ENCODE assay signal across 9 cellular contexts in genomic region chr15:50358805-50359204, GRCh38. TPM values are rescaled to one million over a fixed set of nuclear protein-coding genes. Genes with fewer than 3 reads are reported as not detected.
DNase-seq lines count a peak whose midpoint lies in the region; ATAC-seq, FAIRE-seq and TF ChIP-seq lines count a peak whose summit lies in the region.
"Had no signal": no experiment of that assay in that cellular context is flagged by ENCODE, and none has a peak within 500 bp of the region (broad histone marks: within the 10 kb centered on the region; RNA-seq: fewer than 3 reads in every experiment).

No MANE protein-coding gene starts in this region.

- H4K20me1 ChIP-seq in keratinocyte (ENCODE audit: control insufficient read depth, extremely low read depth, insufficient read depth, low read length) = no peaks in the 10 kb centered on the region

- H3K27me3 ChIP-seq in keratinocyte (ENCODE audit: control insufficient read depth, extremely low read depth, insufficient read depth, low read length) = no peaks in the 10 kb centered on the region

- H3K9me3 Mint-ChIP-seq in activated CD4-positive, alpha-beta T cell treated with anti-CD3 and anti-CD28 coated beads, Interleukin-2, amount 10 ng/mL, durations not matched to agents 7 days and 5 days = no peaks in the 10 kb centered on the region

- CTCF ChIA-PET in activated CD4-positive, alpha-beta T cell treated with anti-CD3 and anti-CD28 coated beads, Interleukin-2, amount 10 ng/mL, durations not matched to agents 7 days and 5 days (lab: Charles Lee) = no interaction called here

- H3K36me3 ChIP-seq in keratinocyte (ENCODE audit: control insufficient read depth in 2 of 2, extremely low read depth in 1 of 2, insufficient read depth in 2 of 2, low read length in 2 of 2) = peaks cover 6 to 32% of the 10 kb centered on the region in 2 experiments

- H3K27ac ChIP-seq in keratinocyte (ENCODE audit: control insufficient read depth, insufficient read depth, low read length) = no peak overlapping the region

- no peak for FAIRE-seq in keratinocyte (lab: Jason Lieb, UNC)

- DNase-seq in NCI-H2171 treated with DMSO at 0.1 percent for 48 hours (lab: John Stamatoyannopoulos, UW) (peak; percentile 15), NCI-H2171 (lab: John Stamatoyannopoulos, UW) (no peak), HuH-7.5 (ENCODE audit: low spot score) (peak; percentile 52), keratinocyte (ENCODE audit: low read depth, low spot score) (no peak), hippocampal formation (lab: John Stamatoyannopoulos, UW) (no peak)
- peak; percentile 24 for DNase-seq in activated CD4-positive, alpha-beta T cell treated with anti-CD3 and anti-CD28 coated beads, Interleukin-2, amount 10 ng/mL, durations not matched to agents 7 days and 5 days

- ATAC-seq in GM18511 (IDR thresholded peaks at IDR 0.05; ENCODE audit: unreplicated experiment) = no peak
- no peak for ATAC-seq in HG03432 (IDR thresholded peaks at IDR 0.05; ENCODE audit: unreplicated experiment)

- H3K4me3 Mint-ChIP-seq in activated CD4-positive, alpha-beta T cell treated with anti-CD3 and anti-CD28 coated beads, Interleukin-2, amount 10 ng/mL, durations not matched to agents 7 days and 5 days = no peak overlapping the region
- H3K4me3 Mint-ChIP-seq: CD4-positive, alpha-beta memory T cell had no signal

- H3K27ac Mint-ChIP-seq in activated CD4-positive, alpha-beta T cell treated with anti-CD3 and anti-CD28 coated beads, Interleukin-2, amount 10 ng/mL, durations not matched to agents 7 days and 5 days = no peak overlapping the region

- H3K9me1 ChIP-seq in keratinocyte (ENCODE audit: control insufficient read depth, extremely low read depth, insufficient read depth, low read length) = no peaks in the 10 kb centered on the region

- dilution Hi-C loops in keratinocyte (cut with MboI; ENCODE audit: extremely low pct_ligation_motif_present, low sequenced_read_pairs) = no loop called here

- H3K9me3 ChIP-seq in keratinocyte (ENCODE audit: control insufficient read depth, low read depth, low read length) = no peaks in the 10 kb centered on the region

- H2AFZ ChIP-seq in keratinocyte (ENCODE audit: control insufficient read depth, low read length) = no peak overlapping the region

- H3K79me2 ChIP-seq in keratinocyte (ENCODE audit: control insufficient read depth, insufficient read depth, low read length) = peaks cover 50% of the 10 kb centered on the region

- POLR2A ChIA-PET in activated CD4-positive, alpha-beta T cell treated with anti-CD3 and anti-CD28 coated beads, Interleukin-2, amount 10 ng/mL, durations not matched to agents 7 days and 5 days (lab: Charles Lee) = no interaction called here

- H3K9ac ChIP-seq in keratinocyte (ENCODE audit: control insufficient read depth, extremely low read depth, insufficient read depth, low read length) = no peak overlapping the region

- peak; percentile 33 to 42 (median 35) for TF ChIP-seq CTCF in keratinocyte (optimal IDR thresholded peaks at IDR 0.05 in 1 of 3, IDR thresholded peaks at IDR 0.05 in 1 of 3, conservative IDR thresholded peaks at IDR 0.05 in 1 of 3; ENCODE audit: extremely low read depth in 1 of 3, insufficient read depth in 2 of 3, low read length in 3 of 3)

- H3K36me3 Mint-ChIP-seq in activated CD4-positive, alpha-beta T cell treated with anti-CD3 and anti-CD28 coated beads, Interleukin-2, amount 10 ng/mL, durations not matched to agents 7 days and 5 days (ENCODE audit: low read depth) = peaks cover 45% of the 10 kb centered on the region

- H3K27me3 Mint-ChIP-seq in activated CD4-positive, alpha-beta T cell treated with anti-CD3 and anti-CD28 coated beads, Interleukin-2, amount 10 ng/mL, durations not matched to agents 7 days and 5 days = no peaks in the 10 kb centered on the region

- peaks cover 24% of the 10 kb centered on the region for H3K4me1 Mint-ChIP-seq in activated CD4-positive, alpha-beta T cell treated with anti-CD3 and anti-CD28 coated beads, Interleukin-2, amount 10 ng/mL, durations not matched to agents 7 days and 5 days

- no peak overlapping the region for H3K4me2 ChIP-seq in keratinocyte (ENCODE audit: control insufficient read depth, extremely low read depth, insufficient read depth, low read depth, low read length)

- H3K4me1 ChIP-seq in keratinocyte (ENCODE audit: control insufficient read depth, extremely low read depth, insufficient read depth, low read length) = peaks cover 13% of the 10 kb centered on the region

- no peak overlapping the region for H3K4me3 ChIP-seq in keratinocyte (ENCODE audit: control insufficient read depth in 2 of 3, extremely low read depth in 1 of 3, insufficient read depth in 2 of 3, low read depth in 1 of 3, low read length in 3 of 3)

RNA-seq across cellular contexts. Expression of gene GABPB1, which starts 3.8 kb away (rescaled TPM):
- total RNA-seq in activated CD4-positive, alpha-beta T cell treated with anti-CD3 and anti-CD28 coated beads, Interleukin-2, amount 10 ng/mL, durations not matched to agents 7 days and 5 days = 10 to 100 TPM; 30.0 to 34.9 TPM
- polyA plus RNA-seq in keratinocyte = 16.3 to 23.3 TPM (median 21.1 TPM) in 3 replicates
- 10.0 TPM for polyA plus RNA-seq in keratinocyte (2011; ENCODE audit: low read depth)
- 10.3 and 18.3 TPM in 2 replicates for polyA plus RNA-seq in keratinocyte (2011; cell fraction: cytosol; rRNA removed)
- polyA plus RNA-seq in keratinocyte (2011; cell fraction: nucleus; rRNA removed) = 20.3 and 21.3 TPM in 2 replicates
- polyA plus RNA-seq in keratinocyte (2012; ENCODE audit: low replicate concordance) = 14.6 and 15.7 TPM in 2 replicates
- 13.7 to 31.4 TPM (median 20.1 TPM) in 3 replicates for polyA minus RNA-seq in keratinocyte
- 13.0 TPM for polyA minus RNA-seq in keratinocyte (2011; cell fraction: cytosol; rRNA and poly(A)+ RNA removed)
- polyA minus RNA-seq in keratinocyte (2011; cell fraction: nucleus; rRNA and poly(A)+ RNA removed) = 13.7 and 21.0 TPM in 2 replicates

Comparison
In these comparisons a context has a peak if more than half of its experiments do, and no peak if none do; other contexts are left out.
1. DNase-seq: peak in NCI-H2171 treated with DMSO at 0.1 percent for 48 hours (single experiment), HuH-7.5 (single experiment) and activated CD4-positive, alpha-beta T cell treated with anti-CD3 and anti-CD28 coated beads, Interleukin-2, amount 10 ng/mL, durations not matched to agents 7 days and 5 days (single experiment); none in NCI-H2171 (single experiment), keratinocyte (single experiment) and hippocampal formation (0 of 2).